ENCODE assay signal across 27 cellular contexts in the genomic region with DNA sequence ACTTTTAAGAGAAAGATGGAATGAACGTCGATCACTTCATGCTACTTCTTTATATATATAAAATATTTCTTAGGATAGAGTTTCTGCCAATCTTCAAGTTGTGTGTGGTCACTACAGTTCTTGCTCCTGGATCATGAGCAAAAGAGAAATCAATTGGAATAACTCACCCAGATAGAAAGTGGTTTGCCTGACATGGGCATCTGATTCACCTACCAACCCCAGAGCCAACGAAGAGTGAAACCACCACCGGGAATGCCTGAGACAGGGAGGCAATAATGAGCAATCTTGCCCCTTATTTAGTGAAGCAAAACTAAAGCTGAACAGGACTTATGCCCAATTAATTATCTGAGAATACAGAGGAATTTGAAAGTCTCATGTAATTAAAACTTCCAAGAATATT.
"Had no signal": no experiment of that assay in that cellular context is flagged by ENCODE, and none has a peak within 500 bp of the region (broad histone marks: within the 10 kb centered on the region; RNA-seq: fewer than 3 reads in every experiment).

No MANE protein-coding gene starts in this region.

- H3K9me3 ChIP-seq: adrenal gland, breast epithelium had no signal

- DNase-seq: activated B cell treated with CpG ODN at 0.5 μM for 24 hours; activated CD4-positive, alpha-beta T cell treated with anti-CD3 and anti-CD28 coated beads for 48 hours; activated CD4-positive, alpha-beta T cell treated with anti-CD3 and anti-CD28 coated beads, Interleukin-2, amount 50 U/mL, for 1 hour; activated CD4-positive, alpha-beta T cell treated with anti-CD3 and anti-CD28 coated beads, Interleukin-2, amount 50 U/mL, for 48 hours; activated CD8-positive, alpha-beta memory T cell treated with anti-CD3 and anti-CD28 coated beads for 24 hours; activated CD8-positive, alpha-beta T cell treated with anti-CD3 and anti-CD28 coated beads for 36 hours; activated effector memory CD4-positive, alpha-beta T cell treated with anti-CD3 and anti-CD28 coated beads, Interleukin-2, amount 50 U/mL, for 16 hours; activated naive CD4-positive, alpha-beta T cell treated with anti-CD3 and anti-CD28 coated beads for 36 hours; activated naive CD8-positive, alpha-beta T cell treated with anti-CD3 and anti-CD28 coated beads for 36 hours; activated naive CD8-positive, alpha-beta T cell treated with anti-CD3 and anti-CD28 coated beads, Interleukin-2, amount 50 U/mL, for 24 hours; activated T-cell treated with anti-CD3 and anti-CD28 coated beads, Interleukin-2, amount 50 U/mL, for 48 hours; adrenal gland; amygdala; aorta; dorsolateral prefrontal cortex; effector memory CD4-positive, alpha-beta T cell; endodermal cell; foreskin keratinocyte; gastrocnemius medialis; heart right ventricle; T-helper 1 cell; T-helper 17 cell; T1000; WERI-Rb-1 had no signal

- H3K4me1 ChIP-seq: adrenal gland, breast epithelium, foreskin keratinocyte, gastrocnemius medialis, heart right ventricle had no signal

- H3K27ac ChIP-seq: adrenal gland, breast epithelium, cardiac muscle cell, coronary artery, dorsolateral prefrontal cortex, foreskin keratinocyte, gastrocnemius medialis, heart right ventricle, WERI-Rb-1 had no signal

- H3K27me3 ChIP-seq: adrenal gland, breast epithelium, cardiac muscle cell, foreskin keratinocyte, gastrocnemius medialis, heart right ventricle had no signal

- H3K36me3 ChIP-seq: adrenal gland, breast epithelium, cardiac muscle cell, gastrocnemius medialis, heart right ventricle, WERI-Rb-1 had no signal

- H3K4me3 ChIP-seq: adrenal gland, breast epithelium, cardiac muscle cell, coronary artery, dorsolateral prefrontal cortex, gastrocnemius medialis, heart right ventricle had no signal
